18 cellular contexts compared by ENCODE assay signal in genomic region chr3:58132850-58133249, GRCh38.
DNase-seq lines count a peak whose midpoint lies in the region; ATAC-seq, FAIRE-seq and TF ChIP-seq lines count a peak whose summit lies in the region.
"Had no signal": no experiment of that assay in that cellular context is flagged by ENCODE, and none has a peak within 500 bp of the region (broad histone marks: within the 10 kb centered on the region; RNA-seq: fewer than 3 reads in every experiment).

No MANE protein-coding gene starts in this region.

- H3K27ac ChIP-seq in A549 (no peak overlapping the region), sigmoid colon (peak overlapping the region in 1 of 4 donors; percentile 2)
- H3K27ac ChIP-seq: GM23248 had no signal

- H3K36me3 ChIP-seq in sigmoid colon: peaks cover 30 to 83% (median 37%) of the 10 kb centered on the region in 4 donors

- DNase-seq in A549 (ENCODE audit: low read depth in 1 of 2, low spot score in 1 of 2) (no peak), HTR-8/SVneo (ENCODE audit: insufficient read length, low spot score) (no peak), endothelial cell (ENCODE audit: low spot score) (no peak), sigmoid colon (no peak), Calu3 (no peak)
- DNase-seq: 8988T; C1 segment of cervical spinal cord; CD4-positive, alpha-beta memory T cell; COR-L47; DMS153; DND-41; GM23248; H7; HCEC 1CT had no signal

- H3K27ac Mint-ChIP-seq in endothelial cell (ENCODE audit: unreplicated experiment): no peak overlapping the region
- no peak overlapping the region for H3K27ac Mint-ChIP-seq in Calu3 (ENCODE audit: unreplicated experiment)

- ATAC-seq in A549 (no peak), GM21619 (IDR thresholded peaks at IDR 0.05; ENCODE audit: unreplicated experiment) (no peak)

- H3K4me3 ChIP-seq in A549 (no peak overlapping the region), sigmoid colon (no peak overlapping the region)
- H3K4me3 ChIP-seq: GM23248 had no signal

- no peak overlapping the region for H3K4me2 ChIP-seq in A549

- H3K9me3 ChIP-seq in A549: no peaks in the 10 kb centered on the region
- no peaks in the 10 kb centered on the region for H3K9me3 ChIP-seq in sigmoid colon

- TF ChIP-seq POLR2A in A549 (IDR thresholded peaks at IDR 0.05; ENCODE audit: low read length) (no peak), sigmoid colon (IDR thresholded peaks at IDR 0.05) (no peak)

- H3K27me3 ChIP-seq in sigmoid colon: no peaks in the 10 kb centered on the region

- intact Hi-C loops in sigmoid colon (cut with DNase I): loop anchor here (2.0 kb wide), 1 partner anchor 32 kb away; no protein-coding TSS in a partner anchor
- intact Hi-C loops in Calu3 (cut with micrococcal nuclease; ENCODE audit: unreplicated experiment): no loop called here

- H3K4me1 Mint-ChIP-seq in endothelial cell (ENCODE audit: unreplicated experiment) (peaks cover 6% of the 10 kb centered on the region), Calu3 (ENCODE audit: low read depth, unreplicated experiment) (no peaks in the 10 kb centered on the region)

- FAIRE-seq in A549 (lab: Jason Lieb, UNC) (no peak), HTR-8/SVneo (lab: Jason Lieb, UNC) (peak; percentile 44)
- FAIRE-seq: G401.6, GM12892, H1 had no signal

- H3K9me3 Mint-ChIP-seq in endothelial cell (ENCODE audit: unreplicated experiment) (no peaks in the 10 kb centered on the region), Calu3 (ENCODE audit: low read depth, unreplicated experiment) (no peaks in the 10 kb centered on the region)
- H3K9me3 Mint-ChIP-seq: CD4-positive, alpha-beta memory T cell had no signal

- H3K4me3 Mint-ChIP-seq in endothelial cell (ENCODE audit: unreplicated experiment): peak overlapping the region; percentile 21
- H3K4me3 Mint-ChIP-seq in Calu3 (ENCODE audit: low read depth, unreplicated experiment): no peak overlapping the region
- H3K4me3 Mint-ChIP-seq: CD4-positive, alpha-beta memory T cell had no signal

- TF ChIP-seq EP300 in A549 (IDR thresholded peaks at IDR 0.05): no peak
- TF ChIP-seq EP300 in sigmoid colon (IDR thresholded peaks at IDR 0.05): no peak

- 97% methylated on average over 4 of the region's 4 CpGs for WGBS in A549 (ENCODE audit: missing lambda C conversion rate)
- 95 to 96% methylated on average over 4 of the region's 4 CpGs for WGBS in sigmoid colon, 2 donors

- peaks cover 67% of the 10 kb centered on the region for H3K36me3 Mint-ChIP-seq in endothelial cell (ENCODE audit: low read depth, unreplicated experiment)
- H3K36me3 Mint-ChIP-seq in Calu3 (ENCODE audit: insufficient read depth, unreplicated experiment): peaks cover 65% of the 10 kb centered on the region

- peaks cover 16% of the 10 kb centered on the region for H3K27me3 Mint-ChIP-seq in endothelial cell (ENCODE audit: unreplicated experiment)
- no peaks in the 10 kb centered on the region for H3K27me3 Mint-ChIP-seq in Calu3 (ENCODE audit: unreplicated experiment)
- H3K27me3 Mint-ChIP-seq: CD4-positive, alpha-beta memory T cell had no signal

- no TSS peak for BruUV-seq in Calu3 (replicated peaks; lab: Mats Ljungman, UMichigan)

- CTCF ChIA-PET in A549 (lab: Yijun Ruan, JAX) (interaction anchor here (0.7 to 1.1 kb wide), 2 partner anchors 35 to 44 kb away, joined by 4 read pairs; no protein-coding TSS in a partner anchor), Calu3 (lab: Charles Lee) (interaction anchor here (0.6 to 0.7 kb wide), 2 partner anchors 16 to 267 kb away, joined by 4 to 9 read pairs; no protein-coding TSS in a partner anchor)

- TF ChIP-seq RAD21 in A549 (conservative IDR thresholded peaks at IDR 0.05 in 1 of 2, IDR thresholded peaks at IDR 0.05 in 1 of 2): no peak

- TF ChIP-seq CTCF in A549 (IDR thresholded peaks at IDR 0.05): no peak
- no peak for TF ChIP-seq CTCF in endothelial cell (IDR thresholded peaks at IDR 0.05; ENCODE audit: unreplicated experiment)
- no peak for TF ChIP-seq CTCF in sigmoid colon (IDR thresholded peaks at IDR 0.05)
- TF ChIP-seq CTCF in Calu3 (IDR thresholded peaks at IDR 0.05; ENCODE audit: unreplicated experiment): no peak

- peaks cover 5% of the 10 kb centered on the region; the same call in 1 of the 3 replicates for H3K4me1 ChIP-seq in A549
- H3K4me1 ChIP-seq in sigmoid colon: peaks cover 0 to 41% (median 19%) of the 10 kb centered on the region in 4 donors

- POLR2A ChIA-PET in A549 (lab: Yijun Ruan, JAX): no interaction called here

TF ChIP-seq in A549, 52 proteins besides CTCF, POLR2A, EP300 and RAD21:
- no peak for TF ChIP-seq ESRRA (IDR thresholded peaks at IDR 0.05; ENCODE audit: borderline replicate concordance, low read length)
- no peak for TF ChIP-seq FOXS1 (CRISPR knock-in tag; IDR thresholded peaks at IDR 0.05)
- no peak for TF ChIP-seq HOXA7 (CRISPR knock-in tag; IDR thresholded peaks at IDR 0.05)
- no peak for TF ChIP-seq EHMT2 (IDR thresholded peaks at IDR 0.05; ENCODE audit: low read depth)
- TF ChIP-seq, protein P1, sequence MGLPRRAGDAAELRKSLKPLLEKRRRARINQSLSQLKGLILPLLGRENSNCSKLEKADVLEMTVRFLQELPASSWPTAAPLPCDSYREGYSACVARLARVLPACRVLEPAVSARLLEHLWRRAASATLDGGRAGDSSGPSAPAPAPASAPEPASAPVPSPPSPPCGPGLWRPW (IDR thresholded peaks at IDR 0.05): no peak
- TF ChIP-seq MAFK (IDR thresholded peaks at IDR 0.05; ENCODE audit: partially characterized antibody): peak; percentile 16
